In genomic region chr1:145964328-145965118, GRCh38 we compare ENCODE assay signal across 1 cellular context.
TF ChIP-seq lines count a peak whose summit lies in the region.

Gene ANKRD34A, minus strand, starts transcription at chr1:145964575. Its CDS starts 2,816 bp downstream, at chr1:145961759.
Gene POLR3GL, plus strand, starts transcription at chr1:145964690. Its CDS starts 10,176 bp downstream, at chr1:145974866.

TF ChIP-seq in H1, 55 proteins besides CTCF, POLR2A, EP300 and RAD21:
- peak; percentile 64; the same call in 1 of the 2 replicates for TF ChIP-seq TBP (IDR thresholded peaks at IDR 0.05; ENCODE audit: low read depth, low read length)
- TF ChIP-seq PHF8 (conservative IDR thresholded peaks at IDR 0.05; ENCODE audit: low read depth, low read length): 0 out of 2 replicates have a peak, but pooled peaks have one; percentile 43
- no peak for TF ChIP-seq MAFK (IDR thresholded peaks at IDR 0.05; ENCODE audit: low read depth, low read length)
- peak; percentile 70 for TF ChIP-seq SP1 (IDR thresholded peaks at IDR 0.05; ENCODE audit: low read depth, low read length)
- TF ChIP-seq TEAD4 (IDR thresholded peaks at IDR 0.05; ENCODE audit: low read depth, low read length): no peak
- TF ChIP-seq KDM4A (IDR thresholded peaks at IDR 0.05; ENCODE audit: low read depth, low read length, severe bottlenecking): peak; percentile 64
- no peak for TF ChIP-seq RBBP5 (IDR thresholded peaks at IDR 0.05; ENCODE audit: borderline replicate concordance, low read depth, low read length)
- TF ChIP-seq, protein P1, sequence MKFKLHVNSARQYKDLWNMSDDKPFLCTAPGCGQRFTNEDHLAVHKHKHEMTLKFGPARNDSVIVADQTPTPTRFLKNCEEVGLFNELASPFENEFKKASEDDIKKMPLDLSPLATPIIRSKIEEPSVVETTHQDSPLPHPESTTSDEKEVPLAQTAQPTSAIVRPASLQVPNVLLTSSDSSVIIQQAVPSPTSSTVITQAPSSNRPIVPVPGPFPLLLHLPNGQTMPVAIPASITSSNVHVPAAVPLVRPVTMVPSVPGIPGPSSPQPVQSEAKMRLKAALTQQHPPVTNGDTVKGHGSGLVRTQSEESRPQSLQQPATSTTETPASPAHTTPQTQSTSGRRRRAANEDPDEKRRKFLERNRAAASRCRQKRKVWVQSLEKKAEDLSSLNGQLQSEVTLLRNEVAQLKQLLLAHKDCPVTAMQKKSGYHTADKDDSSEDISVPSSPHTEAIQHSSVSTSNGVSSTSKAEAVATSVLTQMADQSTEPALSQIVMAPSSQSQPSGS (IDR thresholded peaks at IDR 0.05; ENCODE audit: low read length): no peak
- TF ChIP-seq TAF1 (IDR thresholded peaks at IDR 0.05; ENCODE audit: low read depth, low read length): peak; percentile 62; the same call in 1 of the 2 replicates
- TF ChIP-seq ASH2L (IDR thresholded peaks at IDR 0.05; ENCODE audit: low read length): peak; percentile 43
- no peak for TF ChIP-seq NRF1 (IDR thresholded peaks at IDR 0.05; ENCODE audit: low read depth, low read length)
- TF ChIP-seq ZNF274 (IDR thresholded peaks at IDR 0.05; ENCODE audit: borderline replicate concordance, extremely low read depth, low read length): no peak
- no peak for TF ChIP-seq JUN (IDR thresholded peaks at IDR 0.05; ENCODE audit: low read depth, low read length)
- TF ChIP-seq MAX (IDR thresholded peaks at IDR 0.05): no peak
- no peak for TF ChIP-seq TCF12 (IDR thresholded peaks at IDR 0.05; ENCODE audit: low read depth, low read length)
- no peak for TF ChIP-seq SUZ12 (IDR thresholded peaks at IDR 0.05; ENCODE audit: low read length)
- 0 out of 2 replicates have a peak, but pooled peaks have one; percentile 27 for TF ChIP-seq CHD2 (IDR thresholded peaks at IDR 0.05; ENCODE audit: low read length)
- TF ChIP-seq, protein P2, sequence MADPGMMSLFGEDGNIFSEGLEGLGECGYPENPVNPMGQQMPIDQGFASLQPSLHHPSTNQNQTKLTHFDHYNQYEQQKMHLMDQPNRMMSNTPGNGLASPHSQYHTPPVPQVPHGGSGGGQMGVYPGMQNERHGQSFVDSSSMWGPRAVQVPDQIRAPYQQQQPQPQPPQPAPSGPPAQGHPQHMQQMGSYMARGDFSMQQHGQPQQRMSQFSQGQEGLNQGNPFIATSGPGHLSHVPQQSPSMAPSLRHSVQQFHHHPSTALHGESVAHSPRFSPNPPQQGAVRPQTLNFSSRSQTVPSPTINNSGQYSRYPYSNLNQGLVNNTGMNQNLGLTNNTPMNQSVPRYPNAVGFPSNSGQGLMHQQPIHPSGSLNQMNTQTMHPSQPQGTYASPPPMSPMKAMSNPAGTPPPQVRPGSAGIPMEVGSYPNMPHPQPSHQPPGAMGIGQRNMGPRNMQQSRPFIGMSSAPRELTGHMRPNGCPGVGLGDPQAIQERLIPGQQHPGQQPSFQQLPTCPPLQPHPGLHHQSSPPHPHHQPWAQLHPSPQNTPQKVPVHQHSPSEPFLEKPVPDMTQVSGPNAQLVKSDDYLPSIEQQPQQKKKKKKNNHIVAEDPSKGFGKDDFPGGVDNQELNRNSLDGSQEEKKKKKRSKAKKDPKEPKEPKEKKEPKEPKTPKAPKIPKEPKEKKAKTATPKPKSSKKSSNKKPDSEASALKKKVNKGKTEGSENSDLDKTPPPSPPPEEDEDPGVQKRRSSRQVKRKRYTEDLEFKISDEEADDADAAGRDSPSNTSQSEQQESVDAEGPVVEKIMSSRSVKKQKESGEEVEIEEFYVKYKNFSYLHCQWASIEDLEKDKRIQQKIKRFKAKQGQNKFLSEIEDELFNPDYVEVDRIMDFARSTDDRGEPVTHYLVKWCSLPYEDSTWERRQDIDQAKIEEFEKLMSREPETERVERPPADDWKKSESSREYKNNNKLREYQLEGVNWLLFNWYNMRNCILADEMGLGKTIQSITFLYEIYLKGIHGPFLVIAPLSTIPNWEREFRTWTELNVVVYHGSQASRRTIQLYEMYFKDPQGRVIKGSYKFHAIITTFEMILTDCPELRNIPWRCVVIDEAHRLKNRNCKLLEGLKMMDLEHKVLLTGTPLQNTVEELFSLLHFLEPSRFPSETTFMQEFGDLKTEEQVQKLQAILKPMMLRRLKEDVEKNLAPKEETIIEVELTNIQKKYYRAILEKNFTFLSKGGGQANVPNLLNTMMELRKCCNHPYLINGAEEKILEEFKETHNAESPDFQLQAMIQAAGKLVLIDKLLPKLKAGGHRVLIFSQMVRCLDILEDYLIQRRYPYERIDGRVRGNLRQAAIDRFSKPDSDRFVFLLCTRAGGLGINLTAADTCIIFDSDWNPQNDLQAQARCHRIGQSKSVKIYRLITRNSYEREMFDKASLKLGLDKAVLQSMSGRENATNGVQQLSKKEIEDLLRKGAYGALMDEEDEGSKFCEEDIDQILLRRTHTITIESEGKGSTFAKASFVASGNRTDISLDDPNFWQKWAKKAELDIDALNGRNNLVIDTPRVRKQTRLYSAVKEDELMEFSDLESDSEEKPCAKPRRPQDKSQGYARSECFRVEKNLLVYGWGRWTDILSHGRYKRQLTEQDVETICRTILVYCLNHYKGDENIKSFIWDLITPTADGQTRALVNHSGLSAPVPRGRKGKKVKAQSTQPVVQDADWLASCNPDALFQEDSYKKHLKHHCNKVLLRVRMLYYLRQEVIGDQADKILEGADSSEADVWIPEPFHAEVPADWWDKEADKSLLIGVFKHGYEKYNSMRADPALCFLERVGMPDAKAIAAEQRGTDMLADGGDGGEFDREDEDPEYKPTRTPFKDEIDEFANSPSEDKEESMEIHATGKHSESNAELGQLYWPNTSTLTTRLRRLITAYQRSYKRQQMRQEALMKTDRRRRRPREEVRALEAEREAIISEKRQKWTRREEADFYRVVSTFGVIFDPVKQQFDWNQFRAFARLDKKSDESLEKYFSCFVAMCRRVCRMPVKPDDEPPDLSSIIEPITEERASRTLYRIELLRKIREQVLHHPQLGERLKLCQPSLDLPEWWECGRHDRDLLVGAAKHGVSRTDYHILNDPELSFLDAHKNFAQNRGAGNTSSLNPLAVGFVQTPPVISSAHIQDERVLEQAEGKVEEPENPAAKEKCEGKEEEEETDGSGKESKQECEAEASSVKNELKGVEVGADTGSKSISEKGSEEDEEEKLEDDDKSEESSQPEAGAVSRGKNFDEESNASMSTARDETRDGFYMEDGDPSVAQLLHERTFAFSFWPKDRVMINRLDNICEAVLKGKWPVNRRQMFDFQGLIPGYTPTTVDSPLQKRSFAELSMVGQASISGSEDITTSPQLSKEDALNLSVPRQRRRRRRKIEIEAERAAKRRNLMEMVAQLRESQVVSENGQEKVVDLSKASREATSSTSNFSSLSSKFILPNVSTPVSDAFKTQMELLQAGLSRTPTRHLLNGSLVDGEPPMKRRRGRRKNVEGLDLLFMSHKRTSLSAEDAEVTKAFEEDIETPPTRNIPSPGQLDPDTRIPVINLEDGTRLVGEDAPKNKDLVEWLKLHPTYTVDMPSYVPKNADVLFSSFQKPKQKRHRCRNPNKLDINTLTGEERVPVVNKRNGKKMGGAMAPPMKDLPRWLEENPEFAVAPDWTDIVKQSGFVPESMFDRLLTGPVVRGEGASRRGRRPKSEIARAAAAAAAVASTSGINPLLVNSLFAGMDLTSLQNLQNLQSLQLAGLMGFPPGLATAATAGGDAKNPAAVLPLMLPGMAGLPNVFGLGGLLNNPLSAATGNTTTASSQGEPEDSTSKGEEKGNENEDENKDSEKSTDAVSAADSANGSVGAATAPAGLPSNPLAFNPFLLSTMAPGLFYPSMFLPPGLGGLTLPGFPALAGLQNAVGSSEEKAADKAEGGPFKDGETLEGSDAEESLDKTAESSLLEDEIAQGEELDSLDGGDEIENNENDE (IDR thresholded peaks at IDR 0.05; ENCODE audit: insufficient replicate concordance, low read length): no peak
- no peak for TF ChIP-seq CREB1 (IDR thresholded peaks at IDR 0.05)
- no peak; the same call in 1 of the 2 replicates for TF ChIP-seq SP2 (IDR thresholded peaks at IDR 0.05; ENCODE audit: low read length)
- no peak for TF ChIP-seq YY1 (IDR thresholded peaks at IDR 0.05; ENCODE audit: low read depth, low read length)
- TF ChIP-seq POLR2AphosphoS5 (IDR thresholded peaks at IDR 0.05; ENCODE audit: low read depth, low read length): peak; percentile 39; the same call in 1 of the 2 replicates
- peak; percentile 19 to 56; a peak in 2 of 4 replicates for TF ChIP-seq SIN3A (conservative IDR thresholded peaks at IDR 0.05 in 1 of 2, IDR thresholded peaks at IDR 0.05 in 1 of 2; ENCODE audit: low read depth in 1 of 2, low read length in 2 of 2)
- no peak for TF ChIP-seq CBX5 (IDR thresholded peaks at IDR 0.05; ENCODE audit: low read depth, low read length)
- TF ChIP-seq SIRT6 (IDR thresholded peaks at IDR 0.05; ENCODE audit: low read length): no peak
